In the genomic region with DNA sequence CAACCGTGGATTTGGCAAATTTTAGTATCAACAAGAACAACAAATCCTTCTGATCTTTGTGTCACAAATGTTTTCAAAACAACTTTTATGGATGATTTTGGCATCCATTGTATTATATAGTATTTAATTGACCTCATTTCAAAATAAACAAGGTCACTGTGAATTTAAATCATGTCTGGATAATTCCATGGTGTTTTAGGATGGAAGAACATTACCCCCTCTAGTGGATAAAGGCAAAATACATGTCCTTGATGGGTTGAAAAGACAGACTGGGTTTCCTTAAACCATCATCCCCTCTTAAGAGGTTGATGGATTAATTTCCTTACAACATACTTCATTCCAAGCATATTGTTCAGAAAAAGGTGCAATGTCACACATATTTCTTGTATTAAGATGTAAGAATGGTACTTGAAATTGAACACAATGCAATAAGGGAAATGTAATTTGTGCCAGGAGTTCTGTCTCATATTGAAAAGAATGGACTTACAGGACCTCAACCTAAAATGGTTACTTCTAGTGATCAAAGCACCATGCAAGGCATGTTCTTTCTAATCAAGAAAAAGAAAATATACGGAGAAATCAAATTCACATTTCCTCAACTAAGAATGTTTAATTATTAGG, we compare ENCODE assay signal across 8 cellular contexts.
DNase-seq lines count a peak whose midpoint lies in the region; ATAC-seq and TF ChIP-seq lines count a peak whose summit lies in the region.

No MANE protein-coding gene starts in this region.

- H3K36me3 ChIP-seq in PC-3 (ENCODE audit: low read depth, low read length) (no peaks in the 10 kb centered on the region), fibroblast of lung (ENCODE audit: control insufficient read depth, insufficient read depth, low read length) (no peaks in the 10 kb centered on the region)

- H3K4me3 ChIP-seq in PC-3 (ENCODE audit: low read length): no peak overlapping the region
- no peak overlapping the region for H3K4me3 ChIP-seq in fibroblast of lung (replicated peaks in 1 of 4; ENCODE audit: control extremely low read depth in 1 of 4, insufficient read depth in 1 of 4, low read depth in 3 of 4, low read length in 4 of 4)
- no peak overlapping the region for H3K4me3 ChIP-seq in retinal pigment epithelial cell (ENCODE audit: low read length)

- ATAC-seq in PC-3: no peak
- ATAC-seq in GM19395 (IDR thresholded peaks at IDR 0.05; ENCODE audit: unreplicated experiment): no peak
- no peak for ATAC-seq in HG03175 (IDR thresholded peaks at IDR 0.05; ENCODE audit: unreplicated experiment)

- H2AFZ ChIP-seq in PC-3 (ENCODE audit: low read length): no peak overlapping the region
- H2AFZ ChIP-seq in fibroblast of lung (ENCODE audit: low read length): no peak overlapping the region

- peaks cover 6% of the 10 kb centered on the region; the same call in 1 of the 2 replicates for H3K27me3 ChIP-seq in PC-3 (ENCODE audit: low read length)
- H3K27me3 ChIP-seq in fibroblast of lung (ENCODE audit: control insufficient read depth, insufficient read depth, low read length): no peaks in the 10 kb centered on the region

- H4K20me1 ChIP-seq in PC-3 (ENCODE audit: low read length) (no peaks in the 10 kb centered on the region), fibroblast of lung (ENCODE audit: control insufficient read depth, extremely low read depth, insufficient read depth, low read length) (no peaks in the 10 kb centered on the region)

- H3K9me3 ChIP-seq in PC-3 (ENCODE audit: low read length) (no peaks in the 10 kb centered on the region), fibroblast of lung (ENCODE audit: control insufficient read depth, insufficient read depth, low read depth, low read length) (no peaks in the 10 kb centered on the region)

- no peak for TF ChIP-seq EP300 in Ishikawa (IDR thresholded peaks at IDR 0.05; ENCODE audit: borderline replicate concordance)

- H3K27ac ChIP-seq in PC-3 (ENCODE audit: low read length): no peak overlapping the region
- H3K27ac ChIP-seq in fibroblast of lung (ENCODE audit: insufficient read depth, low read length): no peak overlapping the region

- no peaks in the 10 kb centered on the region for H3F3A ChIP-seq in PC-3 (ENCODE audit: low read length, unreplicated experiment)

- no peaks in the 10 kb centered on the region for H3K9me2 ChIP-seq in PC-3 (replicated peaks; ENCODE audit: low read length)

- no TSS peak for BruUV-seq in PC-3 (replicated peaks; lab: Mats Ljungman, UMichigan)

- DNase-seq in CD1c-positive myeloid dendritic cell (ENCODE audit: extremely low spot score): peak; percentile 26
- peak; percentile 33 for DNase-seq in PC-3
- peak; percentile 49 to 77 for DNase-seq in fibroblast of lung (ENCODE audit: low read depth in 2 of 2)
- peak; percentile 19 for DNase-seq in retinal pigment epithelial cell (ENCODE audit: low read depth)
- no peak for DNase-seq in ecto neural progenitor cell (ENCODE audit: low spot score)

- peak; percentile 60 for TF ChIP-seq CTCF in PC-3 (conservative IDR thresholded peaks at IDR 0.05; ENCODE audit: low read depth, low read length)
- peak; percentile 44 to 74 for TF ChIP-seq CTCF in fibroblast of lung (conservative IDR thresholded peaks at IDR 0.05 in 1 of 2, IDR thresholded peaks at IDR 0.05 in 1 of 2; ENCODE audit: low read depth in 1 of 2, low read length in 2 of 2)
- TF ChIP-seq CTCF in retinal pigment epithelial cell (conservative IDR thresholded peaks at IDR 0.05; ENCODE audit: low read depth, low read length): peak; percentile 73

- no peak overlapping the region for H3K9ac ChIP-seq in PC-3 (ENCODE audit: low read length)
- no peak overlapping the region for H3K9ac ChIP-seq in fibroblast of lung (ENCODE audit: insufficient read depth, low read length)

- POLR2A ChIA-PET in PC-3 (lab: Charles Lee; ENCODE audit: unreplicated experiment): no interaction called here

- H3K4me1 ChIP-seq in PC-3 (ENCODE audit: insufficient read depth, low read length) (no peaks in the 10 kb centered on the region), fibroblast of lung (ENCODE audit: control insufficient read depth, extremely low read depth, insufficient read depth, low read length) (peaks cover 9% of the 10 kb centered on the region)

- CTCF ChIA-PET in PC-3 (lab: Charles Lee): no interaction called here

- TF ChIP-seq RAD21 in Ishikawa (IDR thresholded peaks at IDR 0.05; ENCODE audit: low read depth): peak; percentile 52

- intact Hi-C loops in PC-3 (cut with micrococcal nuclease): loop anchor here (5.0 kb wide), 1 partner anchor 55 kb away; no protein-coding TSS in a partner anchor

- H3K4me2 ChIP-seq in PC-3 (ENCODE audit: low read length) (no peak overlapping the region), fibroblast of lung (ENCODE audit: extremely low read depth, insufficient read depth, low read length) (no peak overlapping the region)

- H3K79me2 ChIP-seq in PC-3 (ENCODE audit: low read length) (no peaks in the 10 kb centered on the region), fibroblast of lung (ENCODE audit: control insufficient read depth, insufficient read depth, low read length) (no peaks in the 10 kb centered on the region)

TF ChIP-seq in Ishikawa, 13 proteins besides CTCF, POLR2A, EP300 and RAD21:
- TF ChIP-seq FOXM1 (IDR thresholded peaks at IDR 0.05; ENCODE audit: borderline replicate concordance, low read depth): no peak
- no peak for TF ChIP-seq YY1 (IDR thresholded peaks at IDR 0.05; ENCODE audit: low read depth)
- TF ChIP-seq, protein P1, sequence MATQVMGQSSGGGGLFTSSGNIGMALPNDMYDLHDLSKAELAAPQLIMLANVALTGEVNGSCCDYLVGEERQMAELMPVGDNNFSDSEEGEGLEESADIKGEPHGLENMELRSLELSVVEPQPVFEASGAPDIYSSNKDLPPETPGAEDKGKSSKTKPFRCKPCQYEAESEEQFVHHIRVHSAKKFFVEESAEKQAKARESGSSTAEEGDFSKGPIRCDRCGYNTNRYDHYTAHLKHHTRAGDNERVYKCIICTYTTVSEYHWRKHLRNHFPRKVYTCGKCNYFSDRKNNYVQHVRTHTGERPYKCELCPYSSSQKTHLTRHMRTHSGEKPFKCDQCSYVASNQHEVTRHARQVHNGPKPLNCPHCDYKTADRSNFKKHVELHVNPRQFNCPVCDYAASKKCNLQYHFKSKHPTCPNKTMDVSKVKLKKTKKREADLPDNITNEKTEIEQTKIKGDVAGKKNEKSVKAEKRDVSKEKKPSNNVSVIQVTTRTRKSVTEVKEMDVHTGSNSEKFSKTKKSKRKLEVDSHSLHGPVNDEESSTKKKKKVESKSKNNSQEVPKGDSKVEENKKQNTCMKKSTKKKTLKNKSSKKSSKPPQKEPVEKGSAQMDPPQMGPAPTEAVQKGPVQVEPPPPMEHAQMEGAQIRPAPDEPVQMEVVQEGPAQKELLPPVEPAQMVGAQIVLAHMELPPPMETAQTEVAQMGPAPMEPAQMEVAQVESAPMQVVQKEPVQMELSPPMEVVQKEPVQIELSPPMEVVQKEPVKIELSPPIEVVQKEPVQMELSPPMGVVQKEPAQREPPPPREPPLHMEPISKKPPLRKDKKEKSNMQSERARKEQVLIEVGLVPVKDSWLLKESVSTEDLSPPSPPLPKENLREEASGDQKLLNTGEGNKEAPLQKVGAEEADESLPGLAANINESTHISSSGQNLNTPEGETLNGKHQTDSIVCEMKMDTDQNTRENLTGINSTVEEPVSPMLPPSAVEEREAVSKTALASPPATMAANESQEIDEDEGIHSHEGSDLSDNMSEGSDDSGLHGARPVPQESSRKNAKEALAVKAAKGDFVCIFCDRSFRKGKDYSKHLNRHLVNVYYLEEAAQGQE (IDR thresholded peaks at IDR 0.05; ENCODE audit: low read depth): no peak
- TF ChIP-seq TEAD4 (IDR thresholded peaks at IDR 0.05): no peak
- TF ChIP-seq ZBTB7A (IDR thresholded peaks at IDR 0.05; ENCODE audit: low read depth): no peak
- TF ChIP-seq CEBPB (IDR thresholded peaks at IDR 0.05): no peak
- TF ChIP-seq CREB1 (IDR thresholded peaks at IDR 0.05; ENCODE audit: low read depth): no peak
- no peak for TF ChIP-seq MAX (IDR thresholded peaks at IDR 0.05)
TF ChIP-seq in Ishikawa: peak in this region for 0.
